Comparison of ENCODE assay signal across 12 cellular contexts in the genomic region with DNA sequence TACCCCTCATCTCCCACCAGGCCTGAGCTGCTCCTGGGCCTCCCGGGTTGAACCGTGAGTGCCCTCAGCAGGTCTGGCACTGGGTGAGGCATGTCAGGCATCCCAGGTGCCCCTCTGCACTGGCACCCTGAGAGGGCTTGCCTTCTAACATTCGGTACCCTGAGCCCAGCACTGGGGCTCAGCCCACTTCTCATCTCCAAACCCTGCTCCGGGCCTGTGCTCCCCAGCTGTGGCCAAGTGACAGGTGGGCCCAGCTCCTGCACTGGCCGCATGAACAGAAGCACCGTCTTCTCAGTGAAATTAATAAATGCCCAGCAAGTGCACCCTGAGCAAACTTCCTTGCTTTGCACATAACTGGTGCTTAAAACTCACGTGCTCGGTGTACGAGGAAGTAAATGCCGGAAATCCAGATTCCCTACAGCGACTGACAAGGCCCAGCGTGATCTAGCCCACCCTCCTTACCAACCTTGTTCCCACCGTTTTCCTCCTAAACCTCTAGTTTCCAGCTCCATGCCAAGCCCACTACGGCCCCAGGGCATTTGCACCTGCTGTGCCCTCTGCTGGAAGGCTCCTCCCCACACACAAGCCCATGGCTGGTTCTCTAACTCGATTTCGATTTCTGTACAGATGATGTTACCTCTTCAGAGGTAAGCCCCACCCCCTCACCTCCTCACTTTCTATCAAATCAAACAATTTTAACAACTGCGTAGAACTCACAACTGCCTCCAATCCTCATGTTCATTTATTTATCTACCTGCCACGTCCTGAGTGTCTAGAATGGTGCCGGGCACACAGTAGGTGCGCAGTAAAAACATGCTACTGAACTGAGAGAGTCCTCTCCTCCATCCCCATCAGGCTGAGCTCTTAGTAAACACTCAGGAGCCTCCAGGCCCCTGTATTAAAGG.
A peak's percentile ranks its signal among the peaks of the same experiment; 100 is the strongest.
DNase-seq lines count a peak whose midpoint lies in the region; ATAC-seq, FAIRE-seq and TF ChIP-seq lines count a peak whose summit lies in the region.
"Had no signal": no experiment of that assay in that cellular context is flagged by ENCODE, and none has a peak within 500 bp of the region (broad histone marks: within the 10 kb centered on the region; RNA-seq: fewer than 3 reads in every experiment).

No MANE protein-coding gene starts in this region.

- H3K4me3 Mint-ChIP-seq in stimulated activated effector memory CD8-positive, alpha-beta T cell treated with anti-CD3 and anti-CD28 coated beads, Interleukin-12 subunit alpha, Interleukin-12 subunit beta, amount 100 ng/mL, for 72 hours = peak overlapping the region; percentile 10
- H3K4me3 Mint-ChIP-seq: IgD-negative memory B cell had no signal

- no peak for ATAC-seq in HepG2
- no peak for ATAC-seq in stimulated activated effector memory CD8-positive, alpha-beta T cell treated with anti-CD3 and anti-CD28 coated beads, Interleukin-12 subunit alpha, Interleukin-12 subunit beta, amount 100 ng/mL, for 72 hours

- no peak overlapping the region for H3K4me2 ChIP-seq in HepG2 (ENCODE audit: low read depth, low read length)

- H3K9ac ChIP-seq in HepG2 (ENCODE audit: insufficient read depth, low read depth, low read length) = peak overlapping the region; percentile 49; the same call in 1 of the 2 replicates

- H3K27me3 ChIP-seq in HL-60 (ENCODE audit: insufficient read depth, poor library complexity, severe bottlenecking) = no peaks in the 10 kb centered on the region
- peaks cover 2 to 57% of the 10 kb centered on the region in 2 experiments for H3K27me3 ChIP-seq in HepG2 (ENCODE audit: control insufficient read depth in 1 of 2, insufficient read depth in 2 of 2, low read length in 2 of 2)

- no peak for TF ChIP-seq RAD21 in HepG2 (CRISPR knock-in tag; IDR thresholded peaks at IDR 0.05)

- H3K36me3 ChIP-seq in HepG2 (replicated peaks in 1 of 2; ENCODE audit: control insufficient read depth in 1 of 2, insufficient read depth in 2 of 2, low read length in 2 of 2) = no peaks in the 10 kb centered on the region

- no peak overlapping the region for H2AFZ ChIP-seq in HepG2 (ENCODE audit: low read length)

- TF ChIP-seq POLR2A in HepG2 (IDR thresholded peaks at IDR 0.05; ENCODE audit: insufficient read depth in 1 of 2, low read depth in 2 of 2, low read length in 2 of 2) = no peak
- no peak for TF ChIP-seq POLR2A in GM12891 (IDR thresholded peaks at IDR 0.05; ENCODE audit: low read depth, low read length)

- peak in 1 of 2 experiments; percentile 20 for DNase-seq in HL-60 (ENCODE audit: low read depth in 1 of 2, low spot score in 1 of 2)
- DNase-seq in HepG2 (ENCODE audit: low spot score) = no peak
- DNase-seq in stimulated activated effector memory CD8-positive, alpha-beta T cell treated with anti-CD3 and anti-CD28 coated beads, Interleukin-12 subunit alpha, Interleukin-12 subunit beta, amount 100 ng/mL, for 72 hours (ENCODE audit: low spot score in 2 of 2) = no peak
- DNase-seq in GM13977 (ENCODE audit: low spot score) = no peak
- DNase-seq in urothelium cell line (ENCODE audit: low spot score) = no peak
- no peak for DNase-seq in SHP77 treated with DMSO at 0.1 percent for 48 hours (lab: John Stamatoyannopoulos, UW)
- no peak for DNase-seq in GM12891 (ENCODE audit: insufficient read length, low spot score)
- DNase-seq: activated naive CD4-positive, alpha-beta T cell treated with Interleukin-2 at 50 U/mL for 16 hours; effector memory CD4-positive, alpha-beta T cell; NCI-H2081 treated with DMSO at 0.1 percent for 48 hours had no signal

- no peak for FAIRE-seq in HepG2 (lab: Jason Lieb, UNC)
- no peak for FAIRE-seq in urothelium cell line (lab: Jason Lieb, UNC)
- FAIRE-seq in GM12891 (lab: Jason Lieb, UNC) = no peak

- in situ Hi-C loops in HepG2 (cut with HindIII; ENCODE audit: extremely low pct_ligation_motif_present, low pct_unique_long_range_greater_than_20kb) (no loop called here), GM13977 (cut with MboI; ENCODE audit: low pct_unique_long_range_greater_than_20kb, low sequenced_read_pairs, unreplicated experiment) (no loop called here)

- H3K9me3 ChIP-seq in HepG2 (ENCODE audit: low read length) = no peaks in the 10 kb centered on the region

- TF ChIP-seq CTCF in HL-60 (IDR thresholded peaks at IDR 0.05; ENCODE audit: insufficient read depth, low read length) (no peak), HepG2 (CRISPR knock-in tag; IDR thresholded peaks at IDR 0.05) (no peak), GM13977 (IDR thresholded peaks at IDR 0.05; ENCODE audit: extremely low read depth, insufficient read depth, missing control alignments) (no peak)

- H3K4me1 Mint-ChIP-seq in stimulated activated effector memory CD8-positive, alpha-beta T cell treated with anti-CD3 and anti-CD28 coated beads, Interleukin-12 subunit alpha, Interleukin-12 subunit beta, amount 100 ng/mL, for 72 hours = peaks cover 65% of the 10 kb centered on the region

- H4K20me1 ChIP-seq in HepG2 (ENCODE audit: insufficient read depth, low read length) = no peaks in the 10 kb centered on the region

- BruUV-seq in HepG2 (replicated peaks; lab: Mats Ljungman, UMichigan) = no TSS peak

- intact Hi-C loops in HepG2 (cut with micrococcal nuclease; ENCODE audit: unreplicated experiment) = no loop called here

- 82 to 88% (median 85%) methylated on average over 20 of the region's 20 CpGs for WGBS in adipose tissue, 3 donors
- 73% methylated on average over 16 of the region's 20 CpGs for WGBS in HepG2 (ENCODE audit: low lambda C conversion rate)

- H3K9me3 Mint-ChIP-seq in stimulated activated effector memory CD8-positive, alpha-beta T cell treated with anti-CD3 and anti-CD28 coated beads, Interleukin-12 subunit alpha, Interleukin-12 subunit beta, amount 100 ng/mL, for 72 hours = no peaks in the 10 kb centered on the region

- peak overlapping the region; percentile 54 for H3K27ac Mint-ChIP-seq in stimulated activated effector memory CD8-positive, alpha-beta T cell treated with anti-CD3 and anti-CD28 coated beads, Interleukin-12 subunit alpha, Interleukin-12 subunit beta, amount 100 ng/mL, for 72 hours
- H3K27ac Mint-ChIP-seq: IgD-negative memory B cell had no signal

- CTCF ChIA-PET in HepG2 (lab: Yijun Ruan, JAX; ENCODE audit: low intra/inter-chr PET ratio, low total read pairs) = no interaction called here

- peaks cover 76% of the 10 kb centered on the region for H3K4me1 ChIP-seq in HepG2 (ENCODE audit: insufficient read depth, low read length)

- H3K36me3 Mint-ChIP-seq in stimulated activated effector memory CD8-positive, alpha-beta T cell treated with anti-CD3 and anti-CD28 coated beads, Interleukin-12 subunit alpha, Interleukin-12 subunit beta, amount 100 ng/mL, for 72 hours = no peaks in the 10 kb centered on the region
- H3K36me3 Mint-ChIP-seq: IgD-negative memory B cell had no signal

- no peaks in the 10 kb centered on the region for H3K79me2 ChIP-seq in HepG2 (ENCODE audit: insufficient read depth, low read length)

- POLR2A ChIA-PET in HepG2 (lab: Yijun Ruan, JAX) = no interaction called here

- no peak for TF ChIP-seq EP300 in HepG2 (IDR thresholded peaks at IDR 0.05; ENCODE audit: low read depth in 2 of 2, low read length in 2 of 2)
- TF ChIP-seq EP300 in HepG2 (CRISPR knock-in tag; IDR thresholded peaks at IDR 0.05; ENCODE audit: borderline replicate concordance) = no peak

- H3K27ac ChIP-seq in HL-60 (replicated peaks) (peak overlapping the region; percentile 22; the same call in 1 of the 2 replicates), adipose tissue (ENCODE audit: low read depth, low read length) (peak overlapping the region; percentile 70), HepG2 (ENCODE audit: extremely low read length, insufficient read depth, low read length) (no peak overlapping the region)

- H3K4me3 ChIP-seq in HL-60 (replicated peaks; ENCODE audit: insufficient read depth, low read length) (no peak overlapping the region), HepG2 (replicated peaks in 1 of 3; ENCODE audit: insufficient read depth in 1 of 3, low read depth in 2 of 3, low read length in 3 of 3) (no peak overlapping the region)

TF ChIP-seq in HepG2, 621 proteins besides CTCF, POLR2A, EP300 and RAD21:
- TF ChIP-seq KLF13 (CRISPR knock-in tag; IDR thresholded peaks at IDR 0.05) = no peak
- TF ChIP-seq ZKSCAN1 (IDR thresholded peaks at IDR 0.05; ENCODE audit: low read length) = peak; percentile 86
- TF ChIP-seq ZMYM3 (CRISPR knock-in tag; IDR thresholded peaks at IDR 0.05) = peak; percentile 58; the same call in 1 of the 2 replicates
- no peak for TF ChIP-seq ZNF230 (CRISPR knock-in tag; IDR thresholded peaks at IDR 0.05)
TF ChIP-seq in HepG2: peak in this region for 2.

TF ChIP-seq in GM12891, 5 proteins besides CTCF, POLR2A, EP300 and RAD21:
- TF ChIP-seq POLR2AphosphoS5 (IDR thresholded peaks at IDR 0.05; ENCODE audit: low read depth, low read length) = no peak
- TF ChIP-seq SPI1 (IDR thresholded peaks at IDR 0.05; ENCODE audit: low read depth, low read length) = no peak
- no peak for TF ChIP-seq TAF1 (IDR thresholded peaks at IDR 0.05; ENCODE audit: low read depth, low read length)
